In genomic region chr19:2578911-2579677, GRCh38 we compare ENCODE assay signal across 8 cellular contexts.
DNase-seq lines count a peak whose midpoint lies in the region; ATAC-seq and TF ChIP-seq lines count a peak whose summit lies in the region.

No MANE protein-coding gene starts in this region.

- H3K27me3 Mint-ChIP-seq in progenitor cell of endocrine pancreas, result peaks cover 7% of the 10 kb centered on the region

- DNase-seq in DMS 273 treated with DMSO at 0.1 percent for 48 hours (lab: John Stamatoyannopoulos, UW), result peak; percentile 24
- DNase-seq in MG63, result peak; percentile 86
- DNase-seq in T1000 (lab: John Stamatoyannopoulos, UW), result peak; percentile 89
- peak; percentile 96 for DNase-seq in astrocyte of the hippocampus (ENCODE audit: low read depth, low spot score)
- peak; percentile 92 to 97 (median 96) for DNase-seq in right cardiac atrium
- peak; percentile 78 for DNase-seq in progenitor cell of endocrine pancreas (ENCODE audit: low spot score, unreplicated experiment)
- peak; percentile 86 to 88 for DNase-seq in uterus

- peaks cover 4% of the 10 kb centered on the region for H3K9me3 Mint-ChIP-seq in progenitor cell of endocrine pancreas (ENCODE audit: low read depth)

- H3K27ac Mint-ChIP-seq in progenitor cell of endocrine pancreas, result no peak overlapping the region

- TF ChIP-seq CTCF in progenitor cell of endocrine pancreas (IDR thresholded peaks at IDR 0.05; ENCODE audit: unreplicated experiment) (peak; percentile 92), uterus (IDR thresholded peaks at IDR 0.05) (peak; percentile 88 to 97 (median 94))

- H3K36me3 ChIP-seq in MG63, result no peaks in the 10 kb centered on the region
- no peaks in the 10 kb centered on the region for H3K36me3 ChIP-seq in uterus

- H3K36me3 Mint-ChIP-seq in progenitor cell of endocrine pancreas (ENCODE audit: insufficient read depth), result peaks cover 5% of the 10 kb centered on the region

- ATAC-seq in right cardiac atrium, result peak; percentile 89
- no peak for ATAC-seq in GM18909 (IDR thresholded peaks at IDR 0.05; ENCODE audit: poor library complexity, unreplicated experiment)

- peak overlapping the region; percentile 97 for H3K27ac ChIP-seq in right cardiac atrium (ENCODE audit: low read length)
- peak overlapping the region; percentile 61 to 78 for H3K27ac ChIP-seq in uterus

- TF ChIP-seq POLR2A in uterus (IDR thresholded peaks at IDR 0.05), result peak; percentile 4 to 24

- H3K4me1 Mint-ChIP-seq in progenitor cell of endocrine pancreas (ENCODE audit: low read depth), result peaks cover 4% of the 10 kb centered on the region

- H3K9me3 ChIP-seq in MG63 (no peaks in the 10 kb centered on the region), right cardiac atrium (ENCODE audit: control insufficient read depth, low read length) (no peaks in the 10 kb centered on the region), uterus (peaks cover 0 to 8% of the 10 kb centered on the region in 2 donors)

- H3K4me3 ChIP-seq in MG63, result peak overlapping the region; percentile 47
- H3K4me3 ChIP-seq in right cardiac atrium (ENCODE audit: low read length), result peak overlapping the region; percentile 1
- peak overlapping the region; percentile 42 to 56 for H3K4me3 ChIP-seq in uterus

- H3K27me3 ChIP-seq in MG63 (no peaks in the 10 kb centered on the region), right cardiac atrium (ENCODE audit: control insufficient read depth, insufficient read depth) (no peaks in the 10 kb centered on the region), uterus (no peaks in the 10 kb centered on the region)

- intact Hi-C loops in right cardiac atrium (cut with DNase I), result loop anchor here (2.0 to 10.0 kb wide), 5 partner anchors 33 to 104 kb away; partner anchors contain the start of gene GADD45B (in 3 of the 4)
- intact Hi-C loops in uterus (cut with DNase I; ENCODE audit: low total_unique reads), result loop anchor here (10.0 kb wide), 1 partner anchor 104 kb away; the partner anchor contains the start of gene GADD45B

- peak overlapping the region; percentile 62 for H3K4me3 Mint-ChIP-seq in progenitor cell of endocrine pancreas (ENCODE audit: low read depth)

- H3K4me1 ChIP-seq in right cardiac atrium (ENCODE audit: control insufficient read depth, insufficient read depth, low read length), result peaks cover 12% of the 10 kb centered on the region
- H3K4me1 ChIP-seq in uterus, result peaks cover 0 to 18% of the 10 kb centered on the region in 2 donors

- WGBS in right cardiac atrium, result under 1% methylated on average over 46 of the region's 46 CpGs

Comparison
In these comparisons a context has a peak if more than half of its experiments do, and no peak if none do; other contexts are left out.
1. DNase-seq: peak in every context shown above with its lines; median percentile 96 in astrocyte of the hippocampus; 96 in right cardiac atrium; 89 in T1000; 87 in uterus; 86 in MG63; 78 in progenitor cell of endocrine pancreas; 24 in DMS 273 treated with DMSO at 0.1 percent for 48 hours.